ENCODE assay signal across 11 cellular contexts in the genomic region with DNA sequence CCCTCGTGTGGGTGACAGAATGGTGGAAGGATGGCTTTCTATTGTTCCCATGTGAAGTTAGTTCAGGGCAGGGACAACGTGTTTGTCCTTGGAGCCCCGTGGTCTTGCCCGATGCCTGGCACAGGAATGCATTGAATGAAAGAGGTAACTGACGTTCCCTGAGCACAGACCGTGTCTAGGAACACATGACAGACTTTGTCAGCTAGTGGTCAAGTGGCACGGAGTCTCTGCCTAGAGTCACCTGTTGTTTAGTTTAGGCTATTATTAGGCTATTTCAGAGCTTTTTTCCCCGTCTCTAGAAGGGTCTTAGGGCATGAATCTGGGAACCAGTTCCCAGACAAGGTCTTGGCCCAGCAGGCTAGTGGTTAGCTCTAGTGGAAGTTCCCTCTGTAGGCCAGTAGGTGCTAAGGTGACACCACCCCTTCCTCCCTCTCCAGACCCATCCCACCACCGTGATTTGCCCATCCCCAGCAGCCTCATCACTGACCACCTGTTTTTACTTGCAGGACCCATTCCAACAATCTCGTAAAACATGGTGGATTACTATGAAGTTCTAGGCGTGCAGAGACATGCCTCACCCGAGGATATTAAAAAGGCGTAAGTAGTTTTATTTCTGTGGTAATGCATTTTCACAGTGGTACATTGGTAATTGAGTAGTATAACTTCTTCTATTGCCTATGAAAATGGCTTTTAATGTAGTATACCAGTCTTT. TPM values are rescaled to one million over a fixed set of nuclear protein-coding genes. Genes with fewer than 3 reads are reported as not detected.
DNase-seq lines count a peak whose midpoint lies in the region; ATAC-seq and TF ChIP-seq lines count a peak whose summit lies in the region.
"Had no signal": no experiment of that assay in that cellular context is flagged by ENCODE, and none has a peak within 500 bp of the region (broad histone marks: within the 10 kb centered on the region; RNA-seq: fewer than 3 reads in every experiment).

No MANE protein-coding gene starts in this region.

- peaks cover 100% of the 10 kb centered on the region for H3K79me2 ChIP-seq in hepatocyte

- no peak overlapping the region for H3K4me2 ChIP-seq in hepatocyte

- CTCF ChIA-PET in activated CD8-positive, alpha-beta T cell treated with anti-CD3 and anti-CD28 coated beads, Interleukin-2, amount 10 ng/mL, durations not matched to agents 7 days and 5 days (lab: Charles Lee) = interaction anchor here (1.5 kb wide), 1 partner anchor 20 kb away, joined by 3 read pairs; no protein-coding TSS in a partner anchor

- H3K27me3 Mint-ChIP-seq in activated naive CD4-positive, alpha-beta T cell treated with anti-CD3 and anti-CD28 coated beads, Interleukin-2, amount 50 U/mL, for 24 hours = no peaks in the 10 kb centered on the region
- no peaks in the 10 kb centered on the region for H3K27me3 Mint-ChIP-seq in activated CD8-positive, alpha-beta T cell treated with anti-CD3 and anti-CD28 coated beads, Interleukin-2, amount 10 ng/mL, durations not matched to agents 7 days and 5 days (ENCODE audit: low read depth)
- H3K27me3 Mint-ChIP-seq in stimulated activated naive B cell treated with anti-CD40 and anti-IgM and Interleukin-4, amounts not matched to agents 10 μg/mL and 1 μg/mL and 100 μg/mL, for 72 hours = no peaks in the 10 kb centered on the region

- no peak overlapping the region for H3K4me3 ChIP-seq in heart right ventricle
- no peak overlapping the region for H3K4me3 ChIP-seq in hepatocyte

- no peak overlapping the region for H3K4me3 Mint-ChIP-seq in activated naive CD4-positive, alpha-beta T cell treated with anti-CD3 and anti-CD28 coated beads, Interleukin-2, amount 50 U/mL, for 24 hours
- H3K4me3 Mint-ChIP-seq in activated CD8-positive, alpha-beta T cell treated with anti-CD3 and anti-CD28 coated beads, Interleukin-2, amount 10 ng/mL, durations not matched to agents 7 days and 5 days = no peak overlapping the region
- H3K4me3 Mint-ChIP-seq in stimulated activated naive B cell treated with anti-CD40 and anti-IgM and Interleukin-4, amounts not matched to agents 10 μg/mL and 1 μg/mL and 100 μg/mL, for 72 hours = peak overlapping the region in 1 of 2 donors; percentile 11

- no peaks in the 10 kb centered on the region for H3K9me2 ChIP-seq in hepatocyte (replicated peaks; ENCODE audit: insufficient read depth)

- no peak for DNase-seq in activated naive CD4-positive, alpha-beta T cell treated with anti-CD3 and anti-CD28 coated beads, Interleukin-2, amount 50 U/mL, for 16 hours
- DNase-seq in activated CD8-positive, alpha-beta T cell treated with anti-CD3 and anti-CD28 coated beads, Interleukin-2, amount 10 ng/mL, durations not matched to agents 7 days and 5 days = no peak
- DNase-seq in heart right ventricle = peak in 1 of 2 donors; percentile 33
- no peak for DNase-seq in stimulated activated naive B cell treated with anti-CD40 and anti-IgM and Interleukin-4, amounts not matched to agents 10 μg/mL and 1 μg/mL and 100 μg/mL, for 72 hours
- no peak for DNase-seq in NCI-H82 (lab: John Stamatoyannopoulos, UW)
- no peak for DNase-seq in activated CD4-positive, alpha-beta T cell treated with anti-CD3 and anti-CD28 coated beads for 1 hour
- no peak for DNase-seq in hepatocyte (ENCODE audit: low spot score)
- DNase-seq: GF-D8, NCI-H526 treated with DMSO at 0.1 percent for 48 hours, small intestine had no signal

- H3K9me3 Mint-ChIP-seq in activated naive CD4-positive, alpha-beta T cell treated with anti-CD3 and anti-CD28 coated beads, Interleukin-2, amount 50 U/mL, for 24 hours = no peaks in the 10 kb centered on the region
- no peaks in the 10 kb centered on the region for H3K9me3 Mint-ChIP-seq in activated CD8-positive, alpha-beta T cell treated with anti-CD3 and anti-CD28 coated beads, Interleukin-2, amount 10 ng/mL, durations not matched to agents 7 days and 5 days (ENCODE audit: insufficient read depth)
- no peaks in the 10 kb centered on the region for H3K9me3 Mint-ChIP-seq in stimulated activated naive B cell treated with anti-CD40 and anti-IgM and Interleukin-4, amounts not matched to agents 10 μg/mL and 1 μg/mL and 100 μg/mL, for 72 hours

- intact Hi-C loops in heart right ventricle (cut with DNase I) = no loop called here

- H3K27me3 ChIP-seq in heart right ventricle (no peaks in the 10 kb centered on the region), hepatocyte (no peaks in the 10 kb centered on the region)

- H3K4me1 ChIP-seq in heart right ventricle = peaks cover 11 to 83% (median 65%) of the 10 kb centered on the region in 9 donors
- H3K4me1 ChIP-seq in hepatocyte (ENCODE audit: insufficient read depth) = peaks cover 6% of the 10 kb centered on the region

- no peak for ATAC-seq in activated CD8-positive, alpha-beta T cell treated with anti-CD3 and anti-CD28 coated beads, Interleukin-2, amount 10 ng/mL, durations not matched to agents 7 days and 5 days
- ATAC-seq in heart right ventricle = peak in 7 of 8 donors; percentile 16 to 76 (median 55)
- ATAC-seq in stimulated activated naive B cell treated with anti-CD40 and anti-IgM and Interleukin-4, amounts not matched to agents 10 μg/mL and 1 μg/mL and 100 μg/mL, for 72 hours (replicated peaks) = no peak

- H3K36me3 Mint-ChIP-seq in activated naive CD4-positive, alpha-beta T cell treated with anti-CD3 and anti-CD28 coated beads, Interleukin-2, amount 50 U/mL, for 24 hours = peaks cover 3% of the 10 kb centered on the region
- H3K36me3 Mint-ChIP-seq in activated CD8-positive, alpha-beta T cell treated with anti-CD3 and anti-CD28 coated beads, Interleukin-2, amount 10 ng/mL, durations not matched to agents 7 days and 5 days (ENCODE audit: low read depth) = peaks cover 52% of the 10 kb centered on the region
- peaks cover 51 to 69% of the 10 kb centered on the region in 2 donors for H3K36me3 Mint-ChIP-seq in stimulated activated naive B cell treated with anti-CD40 and anti-IgM and Interleukin-4, amounts not matched to agents 10 μg/mL and 1 μg/mL and 100 μg/mL, for 72 hours

- POLR2A ChIA-PET in activated CD8-positive, alpha-beta T cell treated with anti-CD3 and anti-CD28 coated beads, Interleukin-2, amount 10 ng/mL, durations not matched to agents 7 days and 5 days (lab: Charles Lee) = interaction anchor here (1.2 kb wide), 1 partner anchor 10 kb away, joined by 3 read pairs; no protein-coding TSS in a partner anchor

- H3K36me3 ChIP-seq in heart right ventricle (peaks cover 0 to 60% (median 6%) of the 10 kb centered on the region in 9 donors), hepatocyte (replicated peaks; ENCODE audit: insufficient read depth, low read depth) (no peaks in the 10 kb centered on the region)

- peaks cover 62% of the 10 kb centered on the region for H3K4me1 Mint-ChIP-seq in activated naive CD4-positive, alpha-beta T cell treated with anti-CD3 and anti-CD28 coated beads, Interleukin-2, amount 50 U/mL, for 24 hours
- peaks cover 45% of the 10 kb centered on the region for H3K4me1 Mint-ChIP-seq in activated CD8-positive, alpha-beta T cell treated with anti-CD3 and anti-CD28 coated beads, Interleukin-2, amount 10 ng/mL, durations not matched to agents 7 days and 5 days (ENCODE audit: low read depth)
- H3K4me1 Mint-ChIP-seq in stimulated activated naive B cell treated with anti-CD40 and anti-IgM and Interleukin-4, amounts not matched to agents 10 μg/mL and 1 μg/mL and 100 μg/mL, for 72 hours = peaks cover 37 to 56% of the 10 kb centered on the region in 2 donors

- peaks cover 99% of the 10 kb centered on the region for H4K20me1 ChIP-seq in hepatocyte (ENCODE audit: insufficient read depth, poor library complexity, severe bottlenecking)

- H3K27ac Mint-ChIP-seq in activated naive CD4-positive, alpha-beta T cell treated with anti-CD3 and anti-CD28 coated beads, Interleukin-2, amount 50 U/mL, for 24 hours = peak overlapping the region; percentile 81
- H3K27ac Mint-ChIP-seq in activated CD8-positive, alpha-beta T cell treated with anti-CD3 and anti-CD28 coated beads, Interleukin-2, amount 10 ng/mL, durations not matched to agents 7 days and 5 days = peak overlapping the region; percentile 47
- H3K27ac Mint-ChIP-seq in stimulated activated naive B cell treated with anti-CD40 and anti-IgM and Interleukin-4, amounts not matched to agents 10 μg/mL and 1 μg/mL and 100 μg/mL, for 72 hours = peak overlapping the region; percentile 93

- no peak overlapping the region for H2AFZ ChIP-seq in hepatocyte

- H3K27ac ChIP-seq in heart right ventricle (peak overlapping the region in 9 of 10 donors; percentile 13 to 77 (median 45)), hepatocyte (no peak overlapping the region)

- H3K9me3 ChIP-seq in heart right ventricle = no peaks in the 10 kb centered on the region
- no peaks in the 10 kb centered on the region for H3K9me3 ChIP-seq in hepatocyte (ENCODE audit: low read depth)

- 58 to 69% methylated on average over 13 of the region's 13 CpGs for WGBS in heart right ventricle, 2 donors
- WGBS in hepatocyte (ENCODE audit: low lambda C conversion rate, missing lambda C conversion rate) = 83% methylated on average over 13 of the region's 13 CpGs

- TF ChIP-seq CTCF in heart right ventricle (IDR thresholded peaks at IDR 0.05) = no peak
- TF ChIP-seq CTCF in hepatocyte (IDR thresholded peaks at IDR 0.05; ENCODE audit: poor library complexity) = no peak

RNA-seq across cellular contexts. Expression of gene DNAJB6, which starts 21.4 kb away (rescaled TPM):
- total RNA-seq in activated CD8-positive, alpha-beta T cell treated with anti-CD3 and anti-CD28 coated beads, Interleukin-2, amount 10 ng/mL, durations not matched to agents 7 days and 5 days = 10 to 100 TPM; 69.3 to 74.9 TPM
- 100 to 1,000 TPM; 144 to 200 (median 188) TPM for total RNA-seq in heart right ventricle
- 100 to 1,000 TPM; 114 to 117 TPM for polyA plus RNA-seq in heart right ventricle
- total RNA-seq in hepatocyte = 92.2 and 118 TPM in 2 replicates
- polyA plus RNA-seq in hepatocyte = 106 and 110 TPM in 2 replicates

Comparison
In these comparisons a context has a peak if more than half of its experiments do, and no peak if none do; other contexts are left out.
1. ATAC-seq: peak in heart right ventricle (7 of 8); none in activated CD8-positive, alpha-beta T cell treated with anti-CD3 and anti-CD28 coated beads, Interleukin-2, amount 10 ng/mL, durations not matched to agents 7 days and 5 days (single experiment) and stimulated activated naive B cell treated with anti-CD40 and anti-IgM and Interleukin-4, amounts not matched to agents 10 μg/mL and 1 μg/mL and 100 μg/mL, for 72 hours (0 of 2).
2. Peak in every context shown above with its lines, with median percentiles within 50 percentile points of each other: H3K27ac Mint-ChIP-seq.